ENCODE assay signal across 9 cellular contexts in the genomic region with DNA sequence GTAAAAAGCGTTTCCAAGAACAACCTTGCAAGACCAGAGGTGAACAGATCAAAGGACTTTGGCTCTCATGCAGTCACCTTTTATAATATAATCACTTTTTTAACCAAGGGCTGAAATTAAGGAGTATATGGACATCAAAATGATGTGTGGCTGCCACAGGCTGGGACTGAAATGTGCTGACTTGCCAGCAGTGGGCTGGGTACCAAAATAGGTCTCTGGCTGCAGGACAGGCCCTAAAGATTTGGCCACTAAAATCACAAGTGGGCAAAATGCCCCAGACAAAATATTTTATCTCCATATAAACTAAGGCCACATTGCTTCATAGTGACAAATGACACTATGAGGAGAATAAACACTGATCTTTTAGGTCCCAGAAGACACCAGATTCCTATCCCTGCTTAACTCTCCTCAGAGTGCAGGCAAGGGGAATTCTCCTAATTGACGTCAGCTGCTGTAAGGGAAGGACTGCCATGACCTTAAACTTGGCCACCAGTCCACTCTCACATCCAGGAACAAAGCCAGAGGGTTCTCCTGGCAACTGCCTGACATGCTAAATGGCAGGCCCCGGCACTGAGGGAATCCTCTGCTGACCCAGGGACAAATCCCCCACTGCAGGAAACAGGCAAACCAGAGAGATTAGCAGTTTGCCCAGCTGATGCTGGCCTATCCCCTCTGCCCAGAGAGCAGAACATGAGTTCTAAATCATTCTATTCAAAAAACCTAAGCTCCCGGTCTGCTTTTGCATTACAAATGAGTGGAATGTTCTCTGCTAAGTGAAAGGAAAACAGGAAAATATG.
DNase-seq lines count a peak whose midpoint lies in the region; ATAC-seq and TF ChIP-seq lines count a peak whose summit lies in the region.
"Had no signal": no experiment of that assay in that cellular context is flagged by ENCODE, and none has a peak within 500 bp of the region (broad histone marks: within the 10 kb centered on the region; RNA-seq: fewer than 3 reads in every experiment).

No MANE protein-coding gene starts in this region.

- peak in 2 of 3 donors; percentile 21 to 55 for DNase-seq in Peyer's patch
- peak; percentile 94 for DNase-seq in fibroblast of mammary gland (ENCODE audit: low read depth)
- no peak for DNase-seq in Caco-2
- no peak for DNase-seq in foreskin keratinocyte
- DNase-seq: CD8-positive, alpha-beta T cell had no signal

- no peak for TF ChIP-seq CTCF in 22Rv1 (IDR thresholded peaks at IDR 0.05)
- no peak for TF ChIP-seq CTCF in Peyer's patch (IDR thresholded peaks at IDR 0.05)
- no peak for TF ChIP-seq CTCF in fibroblast of mammary gland (conservative IDR thresholded peaks at IDR 0.05; ENCODE audit: control insufficient read depth, insufficient read depth, low read depth, low read length)
- no peak for TF ChIP-seq CTCF in Caco-2 (IDR thresholded peaks at IDR 0.05; ENCODE audit: insufficient read depth in 1 of 2, low read depth in 1 of 2, low read length in 1 of 2, severe bottlenecking in 1 of 2, unreplicated experiment in 1 of 2)
- no peak for TF ChIP-seq CTCF in foreskin keratinocyte (conservative IDR thresholded peaks at IDR 0.05)

- H3K36me3 ChIP-seq in Peyer's patch, result no peaks in the 10 kb centered on the region
- H3K36me3 ChIP-seq in muscle layer of duodenum (ENCODE audit: control insufficient read depth in 1 of 2, insufficient read depth in 2 of 2, low read length in 2 of 2), result no peaks in the 10 kb centered on the region
- no peaks in the 10 kb centered on the region for H3K36me3 ChIP-seq in Caco-2 (ENCODE audit: control insufficient read depth, insufficient read depth, low read length)

- intact Hi-C loops in Caco-2 (cut with micrococcal nuclease; ENCODE audit: unreplicated experiment), result no loop called here

- H3K4me1 Mint-ChIP-seq in Caco-2 (ENCODE audit: low read depth, unreplicated experiment), result peaks cover 14% of the 10 kb centered on the region

- H3K27ac Mint-ChIP-seq in Caco-2 (ENCODE audit: unreplicated experiment), result no peak overlapping the region
- H3K27ac Mint-ChIP-seq: CD8-positive, alpha-beta T cell had no signal

- H3K9me3 Mint-ChIP-seq in Caco-2 (ENCODE audit: unreplicated experiment), result no peaks in the 10 kb centered on the region
- H3K9me3 Mint-ChIP-seq: CD8-positive, alpha-beta T cell had no signal

- POLR2A ChIA-PET in Caco-2 (lab: Charles Lee), result no interaction called here

- no peak for ATAC-seq in GM18858 (IDR thresholded peaks at IDR 0.05; ENCODE audit: unreplicated experiment)
- no peak for ATAC-seq in GM21381 (IDR thresholded peaks at IDR 0.05; ENCODE audit: unreplicated experiment)
- ATAC-seq in foreskin keratinocyte, result no peak
- ATAC-seq: CD8-positive, alpha-beta T cell had no signal

- H3K36me3 Mint-ChIP-seq in Caco-2 (ENCODE audit: insufficient read depth, unreplicated experiment), result no peaks in the 10 kb centered on the region

- no peak for TF ChIP-seq POLR2A in Peyer's patch (IDR thresholded peaks at IDR 0.05)

- H3K9me3 ChIP-seq in Peyer's patch, result no peaks in the 10 kb centered on the region
- no peaks in the 10 kb centered on the region for H3K9me3 ChIP-seq in muscle layer of duodenum (ENCODE audit: control insufficient read depth in 1 of 2, low read length in 2 of 2)
- no peaks in the 10 kb centered on the region for H3K9me3 ChIP-seq in Caco-2

- BruUV-seq in Caco-2 (replicated peaks; lab: Mats Ljungman, UMichigan), result no TSS peak

- peak overlapping the region; percentile 97 for H3K27ac ChIP-seq in 22Rv1
- peak overlapping the region in 3 of 4 donors; percentile 23 to 62 (median 51) for H3K27ac ChIP-seq in Peyer's patch
- peak overlapping the region; percentile 76 for H3K27ac ChIP-seq in muscle layer of duodenum (ENCODE audit: low read length)
- H3K27ac ChIP-seq in foreskin keratinocyte, result no peak overlapping the region

- H3K4me3 ChIP-seq in Peyer's patch, result no peak overlapping the region
- no peak overlapping the region for H3K4me3 ChIP-seq in fibroblast of mammary gland (ENCODE audit: control insufficient read depth, low read depth, low read length)
- H3K4me3 ChIP-seq in muscle layer of duodenum (ENCODE audit: low read depth in 1 of 2, low read length in 2 of 2), result peak overlapping the region in 1 of 2 donors; percentile 12
- no peak overlapping the region for H3K4me3 ChIP-seq in Caco-2 (ENCODE audit: low read depth, low read length)

- H3K27me3 ChIP-seq in Peyer's patch (no peaks in the 10 kb centered on the region), muscle layer of duodenum (ENCODE audit: low read depth, low read length) (no peaks in the 10 kb centered on the region), Caco-2 (replicated peaks; ENCODE audit: control insufficient read depth, insufficient read depth, low read length) (no peaks in the 10 kb centered on the region), foreskin keratinocyte (no peaks in the 10 kb centered on the region)

- H3K27me3 Mint-ChIP-seq in Caco-2 (ENCODE audit: insufficient read depth, unreplicated experiment), result no peaks in the 10 kb centered on the region

- no peak overlapping the region for H3K4me3 Mint-ChIP-seq in Caco-2 (ENCODE audit: unreplicated experiment)
- H3K4me3 Mint-ChIP-seq: CD8-positive, alpha-beta T cell had no signal

- CTCF ChIA-PET in Caco-2 (lab: Charles Lee), result no interaction called here

- H3K4me1 ChIP-seq in Peyer's patch, result peaks cover 0 to 18% (median 0%) of the 10 kb centered on the region in 4 donors
- peaks cover 12 to 14% of the 10 kb centered on the region in 2 donors for H3K4me1 ChIP-seq in muscle layer of duodenum (ENCODE audit: control insufficient read depth in 1 of 2, insufficient read depth in 2 of 2, low read length in 2 of 2)
- peaks cover 8% of the 10 kb centered on the region for H3K4me1 ChIP-seq in Caco-2
- H3K4me1 ChIP-seq in foreskin keratinocyte, result no peaks in the 10 kb centered on the region

Comparison
In these comparisons a context has a peak if more than half of its experiments do, and no peak if none do; other contexts are left out.
1. DNase-seq: peak in Peyer's patch (2 of 3) and fibroblast of mammary gland (single experiment); none in Caco-2 (0 of 2) and foreskin keratinocyte (0 of 2).